Comparison of ENCODE assay signal across 1 cellular context in genomic region chr12:6851153-6851920, GRCh38.
TF ChIP-seq lines count a peak whose summit lies in the region.

CDCA3 (minus strand) TSS chr12:6851286; CDS start chr12:6850952, 334 bp downstream.

TF ChIP-seq in K562, 482 proteins besides CTCF, POLR2A, EP300 and RAD21 (continued from another document):
- TF ChIP-seq ATF2 (CRISPR knock-in tag; IDR thresholded peaks at IDR 0.05) (no peak), PYGO2 (tag; IDR thresholded peaks at IDR 0.05) (no peak), DIDO1 (tag; IDR thresholded peaks at IDR 0.05; ENCODE audit: low read depth) (no peak), MYBL2 (IDR thresholded peaks at IDR 0.05; ENCODE audit: low read depth) (peak; percentile 96), MYBL2 (CRISPR knock-in tag; IDR thresholded peaks at IDR 0.05; ENCODE audit: borderline replicate concordance) (peak; percentile 31; the same call in 1 of the 2 replicates), RNF2 (IDR thresholded peaks at IDR 0.05) (peak; percentile 61; the same call in 1 of the 2 replicates), NCOA1 (IDR thresholded peaks at IDR 0.05; ENCODE audit: low read depth) (no peak), SIX5 (IDR thresholded peaks at IDR 0.05; ENCODE audit: borderline replicate concordance in 1 of 2, insufficient read depth in 1 of 2, low read depth in 1 of 2, low read length in 2 of 2) (no peak), RBM34 (IDR thresholded peaks at IDR 0.05; ENCODE audit: borderline replicate concordance, insufficient read depth, low read length) (no peak), DMBX1 (CRISPR knock-in tag; IDR thresholded peaks at IDR 0.05; ENCODE audit: borderline replicate concordance) (no peak), SETDB1 (IDR thresholded peaks at IDR 0.05; ENCODE audit: low read length) (no peak), BRD9 (IDR thresholded peaks at IDR 0.05; ENCODE audit: low read depth, partially characterized antibody) (peak; percentile 21), MXD1 (CRISPR knock-in tag; IDR thresholded peaks at IDR 0.05; ENCODE audit: borderline replicate concordance, poor library complexity, severe bottlenecking) (no peak), TFE3 (CRISPR knock-in tag; IDR thresholded peaks at IDR 0.05) (no peak), ZBTB26 (CRISPR knock-in tag; IDR thresholded peaks at IDR 0.05) (no peak), CXXC5 (CRISPR knock-in tag; IDR thresholded peaks at IDR 0.05) (no peak; the same call in 1 of the 2 replicates), L3MBTL2 (IDR thresholded peaks at IDR 0.05) (peak; percentile 86), FIP1L1 (IDR thresholded peaks at IDR 0.05; ENCODE audit: low read depth, low read length, poor library complexity, severe bottlenecking) (no peak), NCOA2 (IDR thresholded peaks at IDR 0.05; ENCODE audit: partially characterized antibody in 2 of 2) (no peak), CREB1 (IDR thresholded peaks at IDR 0.05) (peak; percentile 55; the same call in 1 of the 2 replicates), CREB1 (CRISPR knock-in tag; IDR thresholded peaks at IDR 0.05) (peak; percentile 87), THAP12 (CRISPR knock-in tag; IDR thresholded peaks at IDR 0.05) (no peak), JUNB (CRISPR knock-in tag; conservative IDR thresholded peaks at IDR 0.05) (no peak), MECOM (CRISPR knock-in tag; IDR thresholded peaks at IDR 0.05) (no peak), NR2C2 (CRISPR knock-in tag; IDR thresholded peaks at IDR 0.05) (peak; percentile 61; the same call in 1 of the 2 replicates), NR2C2 (tag; IDR thresholded peaks at IDR 0.05) (no peak), BRCA1 (IDR thresholded peaks at IDR 0.05) (no peak), BRCA1 (CRISPR knock-in tag; IDR thresholded peaks at IDR 0.05) (no peak), ZNF644 (tag; IDR thresholded peaks at IDR 0.05; ENCODE audit: low read depth) (no peak)
- TF ChIP-seq, protein P1, sequence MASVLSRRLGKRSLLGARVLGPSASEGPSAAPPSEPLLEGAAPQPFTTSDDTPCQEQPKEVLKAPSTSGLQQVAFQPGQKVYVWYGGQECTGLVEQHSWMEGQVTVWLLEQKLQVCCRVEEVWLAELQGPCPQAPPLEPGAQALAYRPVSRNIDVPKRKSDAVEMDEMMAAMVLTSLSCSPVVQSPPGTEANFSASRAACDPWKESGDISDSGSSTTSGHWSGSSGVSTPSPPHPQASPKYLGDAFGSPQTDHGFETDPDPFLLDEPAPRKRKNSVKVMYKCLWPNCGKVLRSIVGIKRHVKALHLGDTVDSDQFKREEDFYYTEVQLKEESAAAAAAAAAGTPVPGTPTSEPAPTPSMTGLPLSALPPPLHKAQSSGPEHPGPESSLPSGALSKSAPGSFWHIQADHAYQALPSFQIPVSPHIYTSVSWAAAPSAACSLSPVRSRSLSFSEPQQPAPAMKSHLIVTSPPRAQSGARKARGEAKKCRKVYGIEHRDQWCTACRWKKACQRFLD (CRISPR knock-in tag; IDR thresholded peaks at IDR 0.05): 0 out of 2 replicates have a peak, but pooled peaks have one; percentile 33
- TF ChIP-seq, protein P2, sequence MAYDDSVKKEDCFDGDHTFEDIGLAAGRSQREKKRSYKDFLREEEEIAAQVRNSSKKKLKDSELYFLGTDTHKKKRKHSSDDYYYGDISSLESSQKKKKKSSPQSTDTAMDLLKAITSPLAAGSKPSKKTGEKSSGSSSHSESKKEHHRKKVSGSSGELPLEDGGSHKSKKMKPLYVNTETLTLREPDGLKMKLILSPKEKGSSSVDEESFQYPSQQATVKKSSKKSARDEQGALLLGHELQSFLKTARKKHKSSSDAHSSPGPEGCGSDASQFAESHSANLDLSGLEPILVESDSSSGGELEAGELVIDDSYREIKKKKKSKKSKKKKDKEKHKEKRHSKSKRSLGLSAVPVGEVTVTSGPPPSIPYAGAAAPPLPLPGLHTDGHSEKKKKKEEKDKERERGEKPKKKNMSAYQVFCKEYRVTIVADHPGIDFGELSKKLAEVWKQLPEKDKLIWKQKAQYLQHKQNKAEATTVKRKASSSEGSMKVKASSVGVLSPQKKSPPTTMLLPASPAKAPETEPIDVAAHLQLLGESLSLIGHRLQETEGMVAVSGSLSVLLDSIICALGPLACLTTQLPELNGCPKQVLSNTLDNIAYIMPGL (CRISPR knock-in tag; IDR thresholded peaks at IDR 0.05): no peak
- TF ChIP-seq, protein P3, sequence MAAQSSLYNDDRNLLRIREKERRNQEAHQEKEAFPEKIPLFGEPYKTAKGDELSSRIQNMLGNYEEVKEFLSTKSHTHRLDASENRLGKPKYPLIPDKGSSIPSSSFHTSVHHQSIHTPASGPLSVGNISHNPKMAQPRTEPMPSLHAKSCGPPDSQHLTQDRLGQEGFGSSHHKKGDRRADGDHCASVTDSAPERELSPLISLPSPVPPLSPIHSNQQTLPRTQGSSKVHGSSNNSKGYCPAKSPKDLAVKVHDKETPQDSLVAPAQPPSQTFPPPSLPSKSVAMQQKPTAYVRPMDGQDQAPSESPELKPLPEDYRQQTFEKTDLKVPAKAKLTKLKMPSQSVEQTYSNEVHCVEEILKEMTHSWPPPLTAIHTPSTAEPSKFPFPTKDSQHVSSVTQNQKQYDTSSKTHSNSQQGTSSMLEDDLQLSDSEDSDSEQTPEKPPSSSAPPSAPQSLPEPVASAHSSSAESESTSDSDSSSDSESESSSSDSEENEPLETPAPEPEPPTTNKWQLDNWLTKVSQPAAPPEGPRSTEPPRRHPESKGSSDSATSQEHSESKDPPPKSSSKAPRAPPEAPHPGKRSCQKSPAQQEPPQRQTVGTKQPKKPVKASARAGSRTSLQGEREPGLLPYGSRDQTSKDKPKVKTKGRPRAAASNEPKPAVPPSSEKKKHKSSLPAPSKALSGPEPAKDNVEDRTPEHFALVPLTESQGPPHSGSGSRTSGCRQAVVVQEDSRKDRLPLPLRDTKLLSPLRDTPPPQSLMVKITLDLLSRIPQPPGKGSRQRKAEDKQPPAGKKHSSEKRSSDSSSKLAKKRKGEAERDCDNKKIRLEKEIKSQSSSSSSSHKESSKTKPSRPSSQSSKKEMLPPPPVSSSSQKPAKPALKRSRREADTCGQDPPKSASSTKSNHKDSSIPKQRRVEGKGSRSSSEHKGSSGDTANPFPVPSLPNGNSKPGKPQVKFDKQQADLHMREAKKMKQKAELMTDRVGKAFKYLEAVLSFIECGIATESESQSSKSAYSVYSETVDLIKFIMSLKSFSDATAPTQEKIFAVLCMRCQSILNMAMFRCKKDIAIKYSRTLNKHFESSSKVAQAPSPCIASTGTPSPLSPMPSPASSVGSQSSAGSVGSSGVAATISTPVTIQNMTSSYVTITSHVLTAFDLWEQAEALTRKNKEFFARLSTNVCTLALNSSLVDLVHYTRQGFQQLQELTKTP (IDR thresholded peaks at IDR 0.05; ENCODE audit: low read depth in 1 of 2, partially characterized antibody in 2 of 2): peak in 1 of 2 experiments; percentile 9
